In the genomic region with DNA sequence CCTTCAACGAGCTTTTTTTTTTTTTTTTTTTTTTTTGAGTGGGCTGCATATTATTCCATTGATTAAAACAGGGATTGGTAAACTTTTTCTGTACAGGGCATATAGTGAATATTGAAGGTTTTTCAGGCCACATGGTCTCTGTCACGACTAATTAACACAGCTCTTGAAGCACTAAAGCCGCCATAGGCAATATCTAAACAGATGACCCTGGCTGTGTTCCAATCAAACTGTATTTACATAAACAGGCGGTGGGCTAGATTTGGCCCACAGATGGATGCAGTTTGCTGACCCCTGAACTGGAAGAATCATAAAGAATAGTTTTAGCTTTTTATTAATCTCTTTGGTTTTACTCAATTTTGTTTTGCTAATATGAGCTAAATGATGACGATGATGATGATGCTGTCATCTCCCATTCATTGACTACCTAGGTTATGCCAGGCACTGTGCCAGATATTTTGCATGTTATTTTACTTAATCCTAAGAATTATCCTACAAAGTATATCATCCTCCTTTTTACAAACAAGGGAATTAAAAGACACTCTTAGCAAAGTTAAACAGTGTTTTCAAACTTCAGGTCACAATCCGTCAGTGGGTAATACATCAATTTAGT, we compare ENCODE assay signal across 15 cellular contexts. TPM values are rescaled to one million over a fixed set of nuclear protein-coding genes. Genes with fewer than 3 reads are reported as not detected.
DNase-seq lines count a peak whose midpoint lies in the region; ATAC-seq and TF ChIP-seq lines count a peak whose summit lies in the region.
"Had no signal": no experiment of that assay in that cellular context is flagged by ENCODE, and none has a peak within 500 bp of the region (broad histone marks: within the 10 kb centered on the region; RNA-seq: fewer than 3 reads in every experiment).

No MANE protein-coding gene starts in this region.

- peak overlapping the region; percentile 88 for H3K18ac ChIP-seq in IMR-90 (ENCODE audit: low read depth, low read length)
- no peak overlapping the region for H3K18ac ChIP-seq in H9 (ENCODE audit: insufficient read length, low read depth, low read length)

- H2BK5ac ChIP-seq in IMR-90 (ENCODE audit: low read depth, low read length, poor library complexity, severe bottlenecking) (peak overlapping the region; percentile 18), H9 (ENCODE audit: insufficient read length, low read length) (no peak overlapping the region)

- H3K27me3 Mint-ChIP-seq in brain (peaks cover 5% of the 10 kb centered on the region), nephron (ENCODE audit: low read depth) (peaks cover 3% of the 10 kb centered on the region), H9 (ENCODE audit: low read depth) (no peaks in the 10 kb centered on the region)

- peak; percentile 46 for DNase-seq in IMR-90
- DNase-seq in HuH-7.5 (ENCODE audit: low spot score), result no peak
- DNase-seq in kidney glomerular epithelial cell (lab: John Stamatoyannopoulos, UW), result no peak
- DNase-seq in H9, result no peak
- DNase-seq: Caco-2; head of caudate nucleus; NCI-H446 treated with DMSO at 0.1 percent for 48 hours; stimulated activated naive B cell treated with anti-CD40 and anti-IgM and Interleukin-4, amounts not matched to agents 10 μg/mL and 1 μg/mL and 100 μg/mL, for 72 hours had no signal

- H3K9ac ChIP-seq in IMR-90 (ENCODE audit: low read depth, low read length) (no peak overlapping the region), H9 (ENCODE audit: extremely low read depth, insufficient read length, low read length) (no peak overlapping the region)

- peak overlapping the region; percentile 43; the same call in 1 of the 2 replicates for H2BK20ac ChIP-seq in IMR-90 (ENCODE audit: low read depth, low read length)
- no peak overlapping the region for H2BK20ac ChIP-seq in H9 (ENCODE audit: low read depth, low read length, poor library complexity, severe bottlenecking)

- H3K27me3 ChIP-seq in ACC112 (ENCODE audit: insufficient read depth, low read length), result no peaks in the 10 kb centered on the region
- H3K27me3 ChIP-seq in IMR-90 (ENCODE audit: control insufficient read depth, insufficient read depth, low read length), result no peaks in the 10 kb centered on the region
- H3K27me3 ChIP-seq in H9 (ENCODE audit: insufficient read depth, low read length), result no peaks in the 10 kb centered on the region

- H2AK5ac ChIP-seq in IMR-90 (ENCODE audit: low read depth, low read length) (peak overlapping the region; percentile 38; the same call in 1 of the 2 replicates), H9 (ENCODE audit: insufficient read length, low read length) (no peak overlapping the region)

- H3K36me3 ChIP-seq in ACC112 (ENCODE audit: insufficient read depth, low read length) (peaks cover 32% of the 10 kb centered on the region), IMR-90 (ENCODE audit: control insufficient read depth, insufficient read depth, low read length) (peaks cover 12% of the 10 kb centered on the region)

- H4K91ac ChIP-seq in IMR-90 (ENCODE audit: insufficient read depth, low read depth, low read length) (peak overlapping the region; percentile 25; the same call in 1 of the 2 replicates), H9 (ENCODE audit: insufficient read length, low read depth, low read length) (no peak overlapping the region)

- peaks cover 30% of the 10 kb centered on the region for H3K4me1 Mint-ChIP-seq in brain
- peaks cover 75% of the 10 kb centered on the region for H3K4me1 Mint-ChIP-seq in nephron
- peaks cover 17 to 33% of the 10 kb centered on the region in 2 experiments for H3K4me1 Mint-ChIP-seq in H9
- H3K4me1 Mint-ChIP-seq: stimulated activated naive B cell treated with anti-CD40 and anti-IgM and Interleukin-4, amounts not matched to agents 10 μg/mL and 1 μg/mL and 100 μg/mL, for 72 hours had no signal

- H3K27ac ChIP-seq in ACC112 (ENCODE audit: low read depth, low read length) (peak overlapping the region; percentile 63), IMR-90 (ENCODE audit: insufficient read depth, low read length) (peak overlapping the region; percentile 64; the same call in 1 of the 2 replicates), H9 (ENCODE audit: insufficient read length, low read depth, low read length) (no peak overlapping the region)
- H3K27ac ChIP-seq: VCaP had no signal

- WGBS in IMR-90 (ENCODE audit: extremely low coverage in 2 of 2, insufficient read length in 1 of 2), 2 experiments, result no CpG with 5 or more reads among the region's 6 CpGs
- no CpG with 5 or more reads among the region's 6 CpGs for WGBS in H9 (ENCODE audit: extremely low coverage, insufficient read length, low lambda C conversion rate)

- H4K20me1 ChIP-seq in IMR-90 (ENCODE audit: insufficient read depth, low read length) (no peaks in the 10 kb centered on the region), H9 (ENCODE audit: control insufficient read depth, insufficient read depth, insufficient read length) (no peaks in the 10 kb centered on the region)

- H4K5ac ChIP-seq in IMR-90 (ENCODE audit: low read depth, low read length) (no peak overlapping the region; the same call in 1 of the 2 replicates), H9 (ENCODE audit: insufficient read length, low read depth, low read length) (no peak overlapping the region)

- no peak overlapping the region for H2BK12ac ChIP-seq in H9 (ENCODE audit: insufficient read length, low read depth, low read length)

- H3K23me2 ChIP-seq in H9 (ENCODE audit: insufficient read length, low read depth, low read length, poor library complexity, severe bottlenecking), result no peaks in the 10 kb centered on the region

- H4K8ac ChIP-seq in IMR-90 (ENCODE audit: low read depth in 2 of 2, low read length in 2 of 2) (no peak overlapping the region; a peak in 2 of 4 replicates), H9 (replicated peaks; ENCODE audit: insufficient read length, low read depth, low read length) (no peak overlapping the region)

- H3K4me3 ChIP-seq in ACC112 (ENCODE audit: low read depth, low read length) (no peak overlapping the region), IMR-90 (ENCODE audit: insufficient read depth, low read depth, low read length) (no peak overlapping the region)

- in situ Hi-C loops in IMR-90 (cut with MboI; ENCODE audit: low sequenced_read_pairs), result no loop called here

- H2BK15ac ChIP-seq in IMR-90 (ENCODE audit: low read depth, low read length) (peak overlapping the region; percentile 70; the same call in 1 of the 3 replicates), H9 (ENCODE audit: low read depth, low read length) (no peak overlapping the region)

- H3K23ac ChIP-seq in IMR-90 (ENCODE audit: low read depth, low read length) (no peak overlapping the region; the same call in 1 of the 2 replicates), H9 (ENCODE audit: insufficient read length, low read depth, low read length) (no peak overlapping the region)

- H3K9me3 ChIP-seq in IMR-90 (ENCODE audit: control insufficient read depth, insufficient read depth, low read length), result no peaks in the 10 kb centered on the region
- no peaks in the 10 kb centered on the region for H3K9me3 ChIP-seq in H9 (ENCODE audit: control insufficient read depth, low read depth, low read length)
- H3K9me3 ChIP-seq: Caco-2 had no signal

- H3T11ph ChIP-seq in H9 (ENCODE audit: low read length), result no peak overlapping the region

- BruUV-seq in IMR-90 (replicated peaks; lab: Mats Ljungman, UMichigan), result no TSS peak

- dilution Hi-C loops in IMR-90 (cut with HindIII; ENCODE audit: low sequenced_read_pairs, unreplicated experiment), result no loop called here

- no peak for TF ChIP-seq CTCF in IMR-90 (conservative IDR thresholded peaks at IDR 0.05; ENCODE audit: low read depth, low read length)
- no peak for TF ChIP-seq CTCF in brain (conservative IDR thresholded peaks at IDR 0.05)
- no peak for TF ChIP-seq CTCF in nephron (IDR thresholded peaks at IDR 0.05; ENCODE audit: unreplicated experiment in 3 of 3)
- TF ChIP-seq CTCF in H9 (conservative IDR thresholded peaks at IDR 0.05), result no peak

- H3K36me3 Mint-ChIP-seq in brain (peaks cover 16% of the 10 kb centered on the region), nephron (ENCODE audit: low read depth) (peaks cover 14% of the 10 kb centered on the region), H9 (ENCODE audit: insufficient read depth in 1 of 3, low read depth in 3 of 3) (peaks cover 0 to 16% (median 2%) of the 10 kb centered on the region in 3 experiments; a peak in 3 of 7 replicates)
- H3K36me3 Mint-ChIP-seq: stimulated activated naive B cell treated with anti-CD40 and anti-IgM and Interleukin-4, amounts not matched to agents 10 μg/mL and 1 μg/mL and 100 μg/mL, for 72 hours had no signal

- TF ChIP-seq RAD21 in IMR-90 (IDR thresholded peaks at IDR 0.05; ENCODE audit: low read length), result no peak

- H3K9me1 ChIP-seq in IMR-90 (ENCODE audit: insufficient read depth, low read length), result peaks cover 27% of the 10 kb centered on the region

- H2AFZ ChIP-seq in ACC112 (ENCODE audit: low read length, unreplicated experiment) (no peak overlapping the region), IMR-90 (replicated peaks; ENCODE audit: low read length, poor library complexity) (no peak overlapping the region), H9 (ENCODE audit: low read length) (no peak overlapping the region)

- no peak for TF ChIP-seq POLR2A in IMR-90 (IDR thresholded peaks at IDR 0.05; ENCODE audit: low read depth, low read length)

- ATAC-seq in IMR-90 (ENCODE audit: low read depth), result no peak
- no peak for ATAC-seq in GM21576 (IDR thresholded peaks at IDR 0.05; ENCODE audit: unreplicated experiment)
- ATAC-seq: stimulated activated naive B cell treated with anti-CD40 and anti-IgM and Interleukin-4, amounts not matched to agents 10 μg/mL and 1 μg/mL and 100 μg/mL, for 72 hours had no signal

- no peak overlapping the region for H3K4me3 Mint-ChIP-seq in brain
- peak overlapping the region in 1 of 3 experiments; percentile 18 for H3K4me3 Mint-ChIP-seq in nephron
- no peak overlapping the region; a peak in 1 of 5 replicates for H3K4me3 Mint-ChIP-seq in H9
- H3K4me3 Mint-ChIP-seq: activated T-helper 1 cell treated with anti-CD3 and anti-CD28 coated beads, Interleukin-12 subunit alpha, Interleukin-12 subunit beta, Interleukin-2, Interleukin-4 antibody, amounts not matched to agents 30 ng/mL and 10 ng/mL and 1 ng/mL, durations not matched to agents 14 hours and 24 hours and 36 hours; stimulated activated naive B cell treated with anti-CD40 and anti-IgM and Interleukin-4, amounts not matched to agents 10 μg/mL and 1 μg/mL and 100 μg/mL, for 72 hours had no signal

- peaks cover 38% of the 10 kb centered on the region for H3K4me1 ChIP-seq in ACC112 (ENCODE audit: control insufficient read depth, insufficient read depth, low read length, unreplicated experiment)
- H3K4me1 ChIP-seq in IMR-90 (ENCODE audit: control insufficient read depth, insufficient read depth, low read length), result peaks cover 28% of the 10 kb centered on the region
- no peaks in the 10 kb centered on the region; the same call in 1 of the 2 replicates for H3K4me1 ChIP-seq in H9 (ENCODE audit: insufficient read depth, low read length)
- H3K4me1 ChIP-seq: Caco-2 had no signal

- H3K4me2 ChIP-seq in IMR-90 (ENCODE audit: low read depth, low read length) (no peak overlapping the region), H9 (ENCODE audit: insufficient read depth, insufficient read length, low read length) (no peak overlapping the region)

- intact Hi-C loops in IMR-90 (cut with micrococcal nuclease), result loop anchor here (2.0 to 5.0 kb wide), 2 partner anchors 101 to 114 kb away; no protein-coding TSS in a partner anchor

- no peak overlapping the region for H2AK9ac ChIP-seq in IMR-90 (replicated peaks; ENCODE audit: low read depth, low read length, poor library complexity)

- H3K27ac Mint-ChIP-seq in brain (peak overlapping the region in 3 of 5 experiments; percentile 80 to 92 (median 80)), nephron (peak overlapping the region; percentile 89 to 96 (median 95)), H9 (peak overlapping the region in 1 of 3 experiments; percentile 76; a peak in 1 of 7 replicates)
- H3K27ac Mint-ChIP-seq: activated T-helper 1 cell treated with anti-CD3 and anti-CD28 coated beads, Interleukin-12 subunit alpha, Interleukin-12 subunit beta, Interleukin-2, Interleukin-4 antibody, amounts not matched to agents 30 ng/mL and 10 ng/mL and 1 ng/mL, durations not matched to agents 14 hours and 24 hours and 36 hours; stimulated activated naive B cell treated with anti-CD40 and anti-IgM and Interleukin-4, amounts not matched to agents 10 μg/mL and 1 μg/mL and 100 μg/mL, for 72 hours had no signal

- CTCF ChIA-PET in IMR-90 (lab: Yijun Ruan, JAX), result no interaction called here

- H3K79me2 ChIP-seq in ACC112 (ENCODE audit: control insufficient read depth, insufficient read depth, low read length, unreplicated experiment) (no peaks in the 10 kb centered on the region), H9 (ENCODE audit: insufficient read depth, low read length) (no peaks in the 10 kb centered on the region)

- H2BK120ac ChIP-seq in IMR-90 (ENCODE audit: low read depth, low read length) (peak overlapping the region; percentile 48), H9 (ENCODE audit: low read depth, low read length, poor library complexity, severe bottlenecking) (no peak overlapping the region)

- H3K14ac ChIP-seq in IMR-90 (replicated peaks; ENCODE audit: low read depth, low read length) (0 out of 2 replicates have a peak overlapping the region, but pooled peaks have one; percentile 12), H9 (ENCODE audit: insufficient read depth, low read length) (no peak overlapping the region)

- H3K9me3 Mint-ChIP-seq in brain (peaks cover 0 to 4% (median 0%) of the 10 kb centered on the region in 5 experiments), nephron (no peaks in the 10 kb centered on the region), H9 (no peaks in the 10 kb centered on the region)
- H3K9me3 Mint-ChIP-seq: activated T-helper 1 cell treated with anti-CD3 and anti-CD28 coated beads, Interleukin-12 subunit alpha, Interleukin-12 subunit beta, Interleukin-2, Interleukin-4 antibody, amounts not matched to agents 30 ng/mL and 10 ng/mL and 1 ng/mL, durations not matched to agents 14 hours and 24 hours and 36 hours; HFFc6; stimulated activated naive B cell treated with anti-CD40 and anti-IgM and Interleukin-4, amounts not matched to agents 10 μg/mL and 1 μg/mL and 100 μg/mL, for 72 hours had no signal

- H3K79me1 ChIP-seq in IMR-90 (ENCODE audit: low read depth in 1 of 2, low read length in 2 of 2) (no peaks in the 10 kb centered on the region), H9 (ENCODE audit: insufficient read depth, low read depth, low read length, poor library complexity, severe bottlenecking) (no peaks in the 10 kb centered on the region)

- H3K56ac ChIP-seq in IMR-90 (ENCODE audit: extremely low read depth, insufficient read depth, low read length), result no peak overlapping the region
- no peak overlapping the region for H3K56ac ChIP-seq in H9 (ENCODE audit: insufficient read length, low read depth, low read length)

- POLR2A ChIA-PET in IMR-90 (lab: Charles Lee; ENCODE audit: unreplicated experiment), result interaction anchor here (0.5 to 1.1 kb wide), 3 partner anchors 21 to 131 kb away, joined by 4 to 7 read pairs (median 5); no protein-coding TSS in a partner anchor

- peak overlapping the region; percentile 30; the same call in 1 of the 2 replicates for H3K4ac ChIP-seq in IMR-90 (ENCODE audit: low read depth, low read length)
- H3K4ac ChIP-seq in H9 (ENCODE audit: low read depth, low read length), result no peak overlapping the region

RNA-seq across cellular contexts. Expression of a gene that starts 54.2 kb away (rescaled TPM):
- total RNA-seq in IMR-90 (2012; rRNA removed), result 33.6 and 50.0 TPM in 2 replicates
- polyA plus RNA-seq in IMR-90 (2012; rRNA removed), result 43.1 and 53.8 TPM in 2 replicates
- 47.4 and 70.5 TPM in 2 replicates for polyA plus RNA-seq in IMR-90 (2012; cell fraction: cytosol; rRNA removed)
- 28.7 and 43.9 TPM in 2 replicates for polyA plus RNA-seq in IMR-90 (2012; cell fraction: nucleus; rRNA removed; ENCODE audit: low replicate concordance)
- polyA plus RNA-seq in brain (ENCODE audit: insufficient read depth, low read depth, low replicate concordance), result 8.8 TPM
- 19.2 and 22.1 TPM in 2 replicates for total RNA-seq in H9 (2021)
